In genomic region chr9:136151214-136151804, GRCh38 we compare ENCODE assay signal across 2 cellular contexts.
TF ChIP-seq lines count a peak whose summit lies in the region.

No MANE protein-coding gene starts in this region.

TF ChIP-seq in IMR-90, 13 proteins besides CTCF, POLR2A, EP300 and RAD21:
- TF ChIP-seq NFE2L2 (IDR thresholded peaks at IDR 0.05; ENCODE audit: low read depth, low read length), result no peak
- no peak for TF ChIP-seq CEBPB (IDR thresholded peaks at IDR 0.05; ENCODE audit: low read depth, low read length)
- TF ChIP-seq MXI1 (IDR thresholded peaks at IDR 0.05; ENCODE audit: borderline replicate concordance, low read depth, low read length), result no peak
- TF ChIP-seq RFX5 (IDR thresholded peaks at IDR 0.05; ENCODE audit: low read depth, low read length), result no peak
- TF ChIP-seq SMC3 (IDR thresholded peaks at IDR 0.05; ENCODE audit: low read depth, low read length), result no peak
- no peak for TF ChIP-seq MAZ (IDR thresholded peaks at IDR 0.05; ENCODE audit: borderline replicate concordance, low read depth, low read length)
- TF ChIP-seq RCOR1 (IDR thresholded peaks at IDR 0.05; ENCODE audit: insufficient replicate concordance, low read length), result no peak
- TF ChIP-seq FOS (IDR thresholded peaks at IDR 0.05; ENCODE audit: low read depth, low read length), result no peak

TF ChIP-seq in H1, 55 proteins besides CTCF, POLR2A, EP300 and RAD21:
- no peak for TF ChIP-seq SIX5 (IDR thresholded peaks at IDR 0.05; ENCODE audit: low read depth, low read length)
- TF ChIP-seq RNF2 (IDR thresholded peaks at IDR 0.05; ENCODE audit: borderline replicate concordance, low read depth, low read length, missing control alignments, poor library complexity, severe bottlenecking), result no peak
- TF ChIP-seq SP1 (IDR thresholded peaks at IDR 0.05; ENCODE audit: low read depth, low read length), result peak; percentile 56; the same call in 1 of the 2 replicates
- no peak for TF ChIP-seq TAF7 (optimal IDR thresholded peaks at IDR 0.05; ENCODE audit: borderline replicate concordance, low read depth, low read length)
- TF ChIP-seq TEAD4 (IDR thresholded peaks at IDR 0.05; ENCODE audit: low read depth, low read length), result 0 out of 2 replicates have a peak, but pooled peaks have one; percentile 15
- TF ChIP-seq TBP (IDR thresholded peaks at IDR 0.05; ENCODE audit: low read depth, low read length), result no peak
- TF ChIP-seq CREB1 (IDR thresholded peaks at IDR 0.05), result no peak
- TF ChIP-seq FOSL1 (IDR thresholded peaks at IDR 0.05; ENCODE audit: insufficient read depth, low read depth, low read length), result no peak
- TF ChIP-seq MAFK (IDR thresholded peaks at IDR 0.05; ENCODE audit: low read depth, low read length), result no peak
- TF ChIP-seq NRF1 (IDR thresholded peaks at IDR 0.05; ENCODE audit: low read depth, low read length), result no peak
- no peak for TF ChIP-seq PHF8 (conservative IDR thresholded peaks at IDR 0.05; ENCODE audit: low read depth, low read length)
- TF ChIP-seq CBX5 (IDR thresholded peaks at IDR 0.05; ENCODE audit: low read depth, low read length), result no peak
- no peak for TF ChIP-seq TCF12 (IDR thresholded peaks at IDR 0.05; ENCODE audit: low read depth, low read length)
- no peak for TF ChIP-seq GTF2F1 (IDR thresholded peaks at IDR 0.05; ENCODE audit: borderline replicate concordance, low read depth, low read length)
- TF ChIP-seq NANOG (IDR thresholded peaks at IDR 0.05; ENCODE audit: insufficient read depth, low read depth, low read length, poor library complexity, severe bottlenecking), result no peak
- peak; percentile 88; the same call in 1 of the 2 replicates for TF ChIP-seq RBBP5 (IDR thresholded peaks at IDR 0.05; ENCODE audit: borderline replicate concordance, low read depth, low read length)
- no peak for TF ChIP-seq POLR2AphosphoS5 (IDR thresholded peaks at IDR 0.05; ENCODE audit: low read depth, low read length)
- no peak for TF ChIP-seq JUN (IDR thresholded peaks at IDR 0.05; ENCODE audit: low read depth, low read length)
- no peak for TF ChIP-seq SIRT6 (IDR thresholded peaks at IDR 0.05; ENCODE audit: low read length)
- peak; percentile 62; the same call in 1 of the 2 replicates for TF ChIP-seq KDM1A (IDR thresholded peaks at IDR 0.05; ENCODE audit: borderline replicate concordance, low read length)
- no peak for TF ChIP-seq CEBPB (IDR thresholded peaks at IDR 0.05; ENCODE audit: low read depth, low read length)
- peak in 1 of 2 experiments; percentile 36; a peak in 1 of 4 replicates for TF ChIP-seq HDAC2 (IDR thresholded peaks at IDR 0.05; ENCODE audit: borderline replicate concordance in 1 of 2, low read depth in 2 of 2, low read length in 2 of 2)
- TF ChIP-seq POU5F1 (IDR thresholded peaks at IDR 0.05; ENCODE audit: low read depth, low read length), result 0 out of 2 replicates have a peak, but pooled peaks have one; percentile 64
- no peak for TF ChIP-seq SP2 (IDR thresholded peaks at IDR 0.05; ENCODE audit: low read length)
- peak in 1 of 2 experiments; percentile 55 for TF ChIP-seq BCL11A (IDR thresholded peaks at IDR 0.05; ENCODE audit: low read depth in 2 of 2, low read length in 2 of 2)
- no peak for TF ChIP-seq JUND (IDR thresholded peaks at IDR 0.05; ENCODE audit: low read length)
- no peak for TF ChIP-seq KDM4A (IDR thresholded peaks at IDR 0.05; ENCODE audit: low read depth, low read length, severe bottlenecking)
- no peak for TF ChIP-seq USF2 (IDR thresholded peaks at IDR 0.05; ENCODE audit: low read length)
- TF ChIP-seq CHD7 (IDR thresholded peaks at IDR 0.05; ENCODE audit: insufficient replicate concordance, low read length), result no peak
- peak; percentile 54 for TF ChIP-seq ASH2L (IDR thresholded peaks at IDR 0.05; ENCODE audit: low read length)
- no peak for TF ChIP-seq BRCA1 (IDR thresholded peaks at IDR 0.05; ENCODE audit: low read depth, low read length)
- TF ChIP-seq BACH1 (IDR thresholded peaks at IDR 0.05; ENCODE audit: low read length), result no peak
- no peak for TF ChIP-seq SRF (IDR thresholded peaks at IDR 0.05; ENCODE audit: low read depth, low read length)
- no peak for TF ChIP-seq SP4 (IDR thresholded peaks at IDR 0.05; ENCODE audit: low read length)
- TF ChIP-seq EZH2 (IDR thresholded peaks at IDR 0.05; ENCODE audit: low read depth, low read length, severe bottlenecking), result no peak
- peak; percentile 26; the same call in 1 of the 2 replicates for TF ChIP-seq MAX (IDR thresholded peaks at IDR 0.05)
- no peak for TF ChIP-seq RXRA (IDR thresholded peaks at IDR 0.05; ENCODE audit: insufficient read depth, low read depth, low read length)
- TF ChIP-seq KDM5A (IDR thresholded peaks at IDR 0.05; ENCODE audit: low read length), result no peak
